Comparison of ENCODE assay signal across 15 cellular contexts in the genomic region with DNA sequence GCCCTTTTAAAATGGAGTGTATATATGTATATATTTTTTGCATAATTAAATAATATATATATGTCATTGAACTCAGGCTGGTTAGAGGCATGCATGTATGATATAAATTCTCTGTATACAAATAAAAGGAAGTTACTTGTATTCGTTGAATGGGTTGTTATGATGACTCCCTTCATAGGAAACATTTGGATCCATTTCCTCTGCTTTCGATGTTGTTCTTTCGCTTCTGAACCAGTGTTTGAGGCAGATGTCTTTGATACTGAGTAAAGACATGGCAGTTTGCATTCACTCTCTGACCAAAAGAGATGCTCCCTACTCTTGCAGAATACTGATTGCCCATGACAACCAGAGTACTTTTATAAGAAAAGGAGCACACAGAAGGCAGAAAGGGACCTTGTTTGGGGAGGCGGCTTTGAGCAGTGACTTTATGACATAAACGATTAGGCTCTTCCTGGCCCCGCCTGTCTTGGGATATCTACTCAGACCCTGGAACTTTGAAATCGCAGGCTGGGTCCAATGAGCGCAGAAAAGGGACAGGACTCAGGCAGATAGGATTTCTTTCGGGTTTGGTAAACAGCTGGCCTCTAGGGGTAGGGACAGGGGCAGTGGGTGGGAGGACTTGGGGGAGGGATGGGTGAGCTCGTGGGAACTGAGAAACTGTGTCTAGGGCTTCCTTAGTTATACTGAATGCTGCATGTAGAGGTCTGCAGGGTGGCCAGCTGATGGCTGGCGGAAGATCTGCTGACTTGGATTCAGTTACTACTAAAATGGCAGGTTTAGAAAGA. TPM values are rescaled to one million over a fixed set of nuclear protein-coding genes. Genes with fewer than 3 reads are reported as not detected.
"Had no signal": no experiment of that assay in that cellular context is flagged by ENCODE, and none has a peak within 500 bp of the region (broad histone marks: within the 10 kb centered on the region; RNA-seq: fewer than 3 reads in every experiment).

No MANE protein-coding gene starts in this region.

- H3K4me1 Mint-ChIP-seq: activated T-helper 17 cell treated with anti-CD3 and anti-CD28 coated beads, Interleukin-2, amount 50 U/mL, for 72 hours; stimulated activated naive CD8-positive, alpha-beta T cell treated with anti-CD3 and anti-CD28 coated beads, Interleukin-15, amount 100 ng/mL, for 72 hours had no signal

- H3K27me3 Mint-ChIP-seq: stimulated activated naive CD8-positive, alpha-beta T cell treated with anti-CD3 and anti-CD28 coated beads, Interleukin-15, amount 100 ng/mL, for 72 hours had no signal

- H3K27ac ChIP-seq: ascending aorta, foreskin keratinocyte, right lobe of liver, VCaP had no signal

- H3K9me3 Mint-ChIP-seq: activated T-helper 17 cell treated with anti-CD3 and anti-CD28 coated beads, Interleukin-2, amount 50 U/mL, for 72 hours; stimulated activated naive CD8-positive, alpha-beta T cell treated with anti-CD3 and anti-CD28 coated beads, Interleukin-15, amount 100 ng/mL, for 72 hours had no signal

- H3K4me3 Mint-ChIP-seq: activated T-helper 17 cell treated with anti-CD3 and anti-CD28 coated beads, Interleukin-2, amount 50 U/mL, for 72 hours; stimulated activated naive CD8-positive, alpha-beta T cell treated with anti-CD3 and anti-CD28 coated beads, Interleukin-15, amount 100 ng/mL, for 72 hours had no signal

- DNase-seq: activated CD4-positive, alpha-beta T cell treated with anti-CD3 and anti-CD28 coated beads for 1 hour; activated CD4-positive, alpha-beta T cell treated with anti-CD3 and anti-CD28 coated beads, Interleukin-2, amount 50 U/mL, for 48 hours; activated naive CD4-positive, alpha-beta T cell treated with Interleukin-2 at 50 U/mL for 16 hours; foreskin keratinocyte; mesendoderm; right lobe of liver; SHP77; spleen; stimulated activated naive CD8-positive, alpha-beta T cell treated with anti-CD3 and anti-CD28 coated beads, Interleukin-15, amount 100 ng/mL, for 72 hours; T-helper 1 cell had no signal

- ATAC-seq: activated T-helper 17 cell treated with anti-CD3 and anti-CD28 coated beads, Interleukin-2, amount 50 U/mL, for 72 hours; foreskin keratinocyte; right lobe of liver; SK-N-SH treated with all-trans-retinoic acid at 6 μM for 48 hours; stimulated activated naive CD8-positive, alpha-beta T cell treated with anti-CD3 and anti-CD28 coated beads, Interleukin-15, amount 100 ng/mL, for 72 hours had no signal

- H3K36me3 ChIP-seq: ascending aorta, right lobe of liver had no signal

- H3K9me3 ChIP-seq: ascending aorta, right lobe of liver, spleen had no signal

- H3K27ac Mint-ChIP-seq: activated T-helper 17 cell treated with anti-CD3 and anti-CD28 coated beads, Interleukin-2, amount 50 U/mL, for 72 hours; progenitor cell of endocrine pancreas; stimulated activated naive CD8-positive, alpha-beta T cell treated with anti-CD3 and anti-CD28 coated beads, Interleukin-15, amount 100 ng/mL, for 72 hours had no signal

- H3K27me3 ChIP-seq: ascending aorta, foreskin keratinocyte, right lobe of liver, spleen had no signal

- H3K4me1 ChIP-seq: right lobe of liver had no signal

- H3K4me3 ChIP-seq: ascending aorta, right lobe of liver, spleen had no signal

RNA-seq across cellular contexts. Expression of gene TIMP3, which starts 23.2 kb away (rescaled TPM):
- total RNA-seq: activated T-helper 17 cell treated with anti-CD3 and anti-CD28 coated beads, Interleukin-2, amount 50 U/mL, for 72 hours had no signal
